In genomic region chr10:125158528-125159485, GRCh38 we compare ENCODE assay signal across 8 cellular contexts. TPM values are rescaled to one million over a fixed set of nuclear protein-coding genes. Genes with fewer than 3 reads are reported as not detected.
DNase-seq lines count a peak whose midpoint lies in the region; ATAC-seq and TF ChIP-seq lines count a peak whose summit lies in the region.

No MANE protein-coding gene starts in this region.

- ATAC-seq in effector memory CD8-positive, alpha-beta T cell (replicated peaks), result peak; percentile 44
- ATAC-seq in GM21737 (IDR thresholded peaks at IDR 0.05; ENCODE audit: unreplicated experiment), result no peak
- no peak for ATAC-seq in HG03442 (IDR thresholded peaks at IDR 0.05; ENCODE audit: unreplicated experiment)

- H3K27ac Mint-ChIP-seq in effector memory CD8-positive, alpha-beta T cell, result no peak overlapping the region

- no peaks in the 10 kb centered on the region for H3K9me3 Mint-ChIP-seq in effector memory CD8-positive, alpha-beta T cell

- peaks cover 2 to 12% of the 10 kb centered on the region in 2 donors for H3K4me1 Mint-ChIP-seq in effector memory CD8-positive, alpha-beta T cell (ENCODE audit: low read depth in 2 of 2)

- H3K36me3 ChIP-seq in SJSA1, result peaks cover 14% of the 10 kb centered on the region
- H3K36me3 ChIP-seq in testis (ENCODE audit: low read depth, missing control alignments), result no peaks in the 10 kb centered on the region

- 1% methylated on average over 32 to 76 of the region's 117 CpGs for WGBS in testis, 2 donors

- peak overlapping the region; percentile 68 to 77 for H3K4me3 Mint-ChIP-seq in effector memory CD8-positive, alpha-beta T cell

- H3K27me3 ChIP-seq in SJSA1 (replicated peaks), result no peaks in the 10 kb centered on the region
- no peaks in the 10 kb centered on the region for H3K27me3 ChIP-seq in testis

- no peaks in the 10 kb centered on the region for H3K9me3 ChIP-seq in SJSA1 (replicated peaks)
- H3K9me3 ChIP-seq in testis, result no peaks in the 10 kb centered on the region

- no peaks in the 10 kb centered on the region for H3K36me3 Mint-ChIP-seq in effector memory CD8-positive, alpha-beta T cell (ENCODE audit: insufficient read depth)

- intact Hi-C loops in testis (cut with DNase I; ENCODE audit: low total_unique reads), result no loop called here

- TF ChIP-seq CTCF in AG10803 (conservative IDR thresholded peaks at IDR 0.05; ENCODE audit: low read length), result no peak; the same call in 1 of the 2 replicates
- no peak for TF ChIP-seq CTCF in GM13976 (IDR thresholded peaks at IDR 0.05; ENCODE audit: borderline replicate concordance, control extremely low read depth, extremely low read depth, insufficient read depth, missing control alignments)
- TF ChIP-seq CTCF in testis (IDR thresholded peaks at IDR 0.05), result no peak

- in situ Hi-C loops in GM13976 (cut with MboI; ENCODE audit: low sequenced_read_pairs, unreplicated experiment), result no loop called here

- DNase-seq in AG10803 (ENCODE audit: low read depth) (peak; percentile 55), GM13976 (ENCODE audit: low spot score) (peak; percentile 61), SJSA1 (ENCODE audit: low read depth in 1 of 2, low spot score in 2 of 2) (peak; percentile 60 to 80), lung microvascular endothelial cell (ENCODE audit: low read depth in 2 of 2) (peak; percentile 74 to 81), testis (peak; percentile 74)
- no peak for DNase-seq in effector memory CD8-positive, alpha-beta T cell

- H3K4me3 ChIP-seq in AG10803 (ENCODE audit: low read length), result peak overlapping the region; percentile 66
- peak overlapping the region; percentile 98 for H3K4me3 ChIP-seq in SJSA1
- peak overlapping the region; percentile 79 to 89 for H3K4me3 ChIP-seq in testis

- H3K4me1 ChIP-seq in SJSA1 (replicated peaks), result peaks cover 47% of the 10 kb centered on the region
- peaks cover 34% of the 10 kb centered on the region for H3K4me1 ChIP-seq in testis

- no peak for TF ChIP-seq POLR2A in testis (IDR thresholded peaks at IDR 0.05)

- H3K27ac ChIP-seq in SJSA1 (peak overlapping the region; percentile 91), testis (peak overlapping the region; percentile 95 to 99)

- H3K27me3 Mint-ChIP-seq in effector memory CD8-positive, alpha-beta T cell, result peaks cover 48 to 67% of the 10 kb centered on the region in 2 donors

RNA-seq across cellular contexts. Expression of gene CTBP2, which starts 1.6 kb away (rescaled TPM):
- 63.2 and 75.4 TPM in 2 replicates for total RNA-seq in SJSA1 (2014; rRNA removed; shearing (Covaris generic))
- 60.6 and 79.6 TPM in 2 replicates for total RNA-seq in lung microvascular endothelial cell
- 10 to 100 TPM; 44.7 to 79.5 TPM for total RNA-seq in testis
- 52.4 TPM for polyA plus RNA-seq in testis (ENCODE audit: insufficient read depth, low read depth, low replicate concordance)

Comparison
In these comparisons a context has a peak if more than half of its experiments do, and no peak if none do; other contexts are left out.
1. DNase-seq: peak in AG10803 (single experiment), GM13976 (single experiment), SJSA1 (2 of 2), lung microvascular endothelial cell (2 of 2) and testis (single experiment); none in effector memory CD8-positive, alpha-beta T cell (0 of 3).
2. Peak in every context shown above with its lines, with median percentiles within 50 percentile points of each other: H3K4me3 ChIP-seq.